Comparison of ENCODE assay signal across 18 cellular contexts in genomic region chr16:15701975-15702970, GRCh38. TPM values are rescaled to one million over a fixed set of nuclear protein-coding genes. Genes with fewer than 3 reads are reported as not detected.
DNase-seq lines count a peak whose midpoint lies in the region; ATAC-seq and TF ChIP-seq lines count a peak whose summit lies in the region.
"Had no signal": no experiment of that assay in that cellular context is flagged by ENCODE, and none has a peak within 500 bp of the region (broad histone marks: within the 10 kb centered on the region; RNA-seq: fewer than 3 reads in every experiment).

No MANE protein-coding gene starts in this region.

- 80 to 86% methylated on average over 11 of the region's 11 CpGs for WGBS in sigmoid colon, 2 donors

- peaks cover 13% of the 10 kb centered on the region for H3K4me1 Mint-ChIP-seq in activated CD4-positive, alpha-beta T cell treated with anti-CD3 and anti-CD28 coated beads, Interleukin-2, amount 10 ng/mL, durations not matched to agents 24 days and 14 days
- peaks cover 20% of the 10 kb centered on the region for H3K4me1 Mint-ChIP-seq in activated CD8-positive, alpha-beta T cell treated with anti-CD3 and anti-CD28 coated beads, Interleukin-2, amount 10 ng/mL, durations not matched to agents 7 days and 5 days (ENCODE audit: low read depth)

- no peak overlapping the region for H2AFZ ChIP-seq in fibroblast of lung (ENCODE audit: low read length)

- H3K9me3 ChIP-seq in fibroblast of lung (ENCODE audit: control insufficient read depth, insufficient read depth, low read depth, low read length): no peaks in the 10 kb centered on the region
- H3K9me3 ChIP-seq in sigmoid colon: no peaks in the 10 kb centered on the region
- H3K9me3 ChIP-seq: HAP-1, upper lobe of right lung had no signal

- ATAC-seq in activated CD8-positive, alpha-beta T cell treated with anti-CD3 and anti-CD28 coated beads, Interleukin-2, amount 10 ng/mL, durations not matched to agents 7 days and 5 days: no peak
- ATAC-seq in HG02763 (IDR thresholded peaks at IDR 0.05; ENCODE audit: unreplicated experiment): no peak
- no peak for ATAC-seq in GM21423 (IDR thresholded peaks at IDR 0.05; ENCODE audit: unreplicated experiment)
- ATAC-seq: foreskin keratinocyte, upper lobe of right lung had no signal

- H3K4me3 Mint-ChIP-seq in activated CD4-positive, alpha-beta T cell treated with anti-CD3 and anti-CD28 coated beads, Interleukin-2, amount 10 ng/mL, durations not matched to agents 24 days and 14 days: no peak overlapping the region
- no peak overlapping the region for H3K4me3 Mint-ChIP-seq in activated CD8-positive, alpha-beta T cell treated with anti-CD3 and anti-CD28 coated beads, Interleukin-2, amount 10 ng/mL, durations not matched to agents 7 days and 5 days

- H3K4me1 ChIP-seq in fibroblast of lung (ENCODE audit: control insufficient read depth, extremely low read depth, insufficient read depth, low read length): no peaks in the 10 kb centered on the region
- H3K4me1 ChIP-seq in sigmoid colon: peaks cover 0 to 21% (median 14%) of the 10 kb centered on the region in 4 donors
- H3K4me1 ChIP-seq: foreskin keratinocyte, HAP-1, upper lobe of right lung had no signal

- no peak overlapping the region for H3K4me3 ChIP-seq in fibroblast of lung (replicated peaks in 1 of 4; ENCODE audit: control extremely low read depth in 1 of 4, insufficient read depth in 1 of 4, low read depth in 3 of 4, low read length in 4 of 4)
- H3K4me3 ChIP-seq in sigmoid colon: no peak overlapping the region
- H3K4me3 ChIP-seq: HAP-1, smooth muscle cell, upper lobe of right lung had no signal

- H3K9me3 Mint-ChIP-seq in activated CD4-positive, alpha-beta T cell treated with anti-CD3 and anti-CD28 coated beads, Interleukin-2, amount 10 ng/mL, durations not matched to agents 24 days and 14 days: no peaks in the 10 kb centered on the region
- H3K9me3 Mint-ChIP-seq in activated CD8-positive, alpha-beta T cell treated with anti-CD3 and anti-CD28 coated beads, Interleukin-2, amount 10 ng/mL, durations not matched to agents 7 days and 5 days (ENCODE audit: insufficient read depth): no peaks in the 10 kb centered on the region

- no peak overlapping the region for H3K4me2 ChIP-seq in fibroblast of lung (ENCODE audit: extremely low read depth, insufficient read depth, low read length)
- H3K4me2 ChIP-seq: smooth muscle cell had no signal

- TF ChIP-seq EP300 in sigmoid colon (IDR thresholded peaks at IDR 0.05): no peak

- intact Hi-C loops in activated CD4-positive, alpha-beta T cell treated with anti-CD3 and anti-CD28 coated beads, Interleukin-2, amount 10 ng/mL, durations not matched to agents 24 days and 14 days (cut with micrococcal nuclease): loop anchor here (5.0 kb wide), 2 partner anchors 50 to 65 kb away; partner anchors contain the start of gene NDE1
- intact Hi-C loops in sigmoid colon (cut with DNase I): no loop called here

- no peaks in the 10 kb centered on the region for H3K79me2 ChIP-seq in fibroblast of lung (ENCODE audit: control insufficient read depth, insufficient read depth, low read length)

- H3K27ac ChIP-seq in fibroblast of lung (ENCODE audit: insufficient read depth, low read length) (no peak overlapping the region), sigmoid colon (peak overlapping the region; percentile 68 to 80 (median 72))
- H3K27ac ChIP-seq: foreskin keratinocyte, upper lobe of right lung, VCaP had no signal

- peak overlapping the region; percentile 29 for H3K27ac Mint-ChIP-seq in activated CD4-positive, alpha-beta T cell treated with anti-CD3 and anti-CD28 coated beads, Interleukin-2, amount 10 ng/mL, durations not matched to agents 24 days and 14 days
- peak overlapping the region; percentile 69 for H3K27ac Mint-ChIP-seq in activated CD8-positive, alpha-beta T cell treated with anti-CD3 and anti-CD28 coated beads, Interleukin-2, amount 10 ng/mL, durations not matched to agents 7 days and 5 days

- H3K27me3 ChIP-seq in fibroblast of lung (ENCODE audit: control insufficient read depth, insufficient read depth, low read length) (no peaks in the 10 kb centered on the region), sigmoid colon (no peaks in the 10 kb centered on the region)
- H3K27me3 ChIP-seq: foreskin keratinocyte, upper lobe of right lung had no signal

- no peak for TF ChIP-seq POLR2A in sigmoid colon (IDR thresholded peaks at IDR 0.05)

- H3K9ac ChIP-seq in fibroblast of lung (ENCODE audit: insufficient read depth, low read length): no peak overlapping the region

- no peaks in the 10 kb centered on the region for H3K27me3 Mint-ChIP-seq in activated CD4-positive, alpha-beta T cell treated with anti-CD3 and anti-CD28 coated beads, Interleukin-2, amount 10 ng/mL, durations not matched to agents 24 days and 14 days
- no peaks in the 10 kb centered on the region for H3K27me3 Mint-ChIP-seq in activated CD8-positive, alpha-beta T cell treated with anti-CD3 and anti-CD28 coated beads, Interleukin-2, amount 10 ng/mL, durations not matched to agents 7 days and 5 days (ENCODE audit: low read depth)

- POLR2A ChIA-PET in activated CD8-positive, alpha-beta T cell treated with anti-CD3 and anti-CD28 coated beads, Interleukin-2, amount 10 ng/mL, durations not matched to agents 7 days and 5 days (lab: Charles Lee): no interaction called here

- H3K36me3 Mint-ChIP-seq in activated CD4-positive, alpha-beta T cell treated with anti-CD3 and anti-CD28 coated beads, Interleukin-2, amount 10 ng/mL, durations not matched to agents 24 days and 14 days (ENCODE audit: low read depth): peaks cover 54% of the 10 kb centered on the region
- peaks cover 55% of the 10 kb centered on the region for H3K36me3 Mint-ChIP-seq in activated CD8-positive, alpha-beta T cell treated with anti-CD3 and anti-CD28 coated beads, Interleukin-2, amount 10 ng/mL, durations not matched to agents 7 days and 5 days (ENCODE audit: low read depth)

- H4K20me1 ChIP-seq in fibroblast of lung (ENCODE audit: control insufficient read depth, extremely low read depth, insufficient read depth, low read length): no peaks in the 10 kb centered on the region

- H3K36me3 ChIP-seq in fibroblast of lung (ENCODE audit: control insufficient read depth, insufficient read depth, low read length) (peaks cover 6% of the 10 kb centered on the region), sigmoid colon (peaks cover 5 to 77% (median 43%) of the 10 kb centered on the region in 4 donors)

- CTCF ChIA-PET in activated CD8-positive, alpha-beta T cell treated with anti-CD3 and anti-CD28 coated beads, Interleukin-2, amount 10 ng/mL, durations not matched to agents 7 days and 5 days (lab: Charles Lee): interaction anchor here (1.2 kb wide), 1 partner anchor 61 kb away, joined by 4 read pairs; no protein-coding TSS in a partner anchor

- no peak for DNase-seq in activated CD4-positive, alpha-beta T cell treated with anti-CD3 and anti-CD28 coated beads, Interleukin-2, amount 10 ng/mL, durations not matched to agents 24 days and 14 days
- DNase-seq in activated CD4-positive, alpha-beta T cell treated with anti-CD3 and anti-CD28 coated beads for 48 hours: no peak
- no peak for DNase-seq in activated CD8-positive, alpha-beta T cell treated with anti-CD3 and anti-CD28 coated beads, Interleukin-2, amount 10 ng/mL, durations not matched to agents 7 days and 5 days
- peak; percentile 10 to 60 for DNase-seq in fibroblast of lung (ENCODE audit: low read depth in 2 of 2)
- no peak for DNase-seq in sigmoid colon
- DNase-seq in germinal center (ENCODE audit: low spot score): no peak
- DNase-seq: activated T-cell treated with anti-CD3 and anti-CD28 coated beads, Interleukin-2, amount 50 U/mL, for 1 hour; DMS153; NCI-H1436 treated with DMSO at 0.1 percent for 48 hours; NCI-H774; Right ventricle myocardium superior; upper lobe of right lung had no signal

- TF ChIP-seq CTCF in fibroblast of lung (conservative IDR thresholded peaks at IDR 0.05 in 1 of 2, IDR thresholded peaks at IDR 0.05 in 1 of 2; ENCODE audit: low read depth in 1 of 2, low read length in 2 of 2) (no peak), sigmoid colon (IDR thresholded peaks at IDR 0.05) (no peak)

RNA-seq across cellular contexts. Expression of gene NDE1, which starts 52.2 kb away (rescaled TPM):
- 85.4 and 85.8 TPM in 2 replicates for total RNA-seq in activated CD4-positive, alpha-beta T cell treated with anti-CD3 and anti-CD28 coated beads, Interleukin-2, amount 10 ng/mL, durations not matched to agents 24 days and 14 days
- 100 to 1,000 TPM; 140 to 141 TPM for total RNA-seq in activated CD8-positive, alpha-beta T cell treated with anti-CD3 and anti-CD28 coated beads, Interleukin-2, amount 10 ng/mL, durations not matched to agents 7 days and 5 days
- total RNA-seq in fibroblast of lung (18.0 and 23.8 TPM in 2 replicates), sigmoid colon (10 to 100 TPM; 27.1 to 86.1 (median 35.3) TPM)
- polyA plus RNA-seq in fibroblast of lung (24.0 and 33.4 TPM in 2 replicates), sigmoid colon (10 to 100 TPM; 11.3 to 29.3 (median 13.8) TPM)
- 22.6 and 25.3 TPM in 2 replicates for polyA plus RNA-seq in fibroblast of lung (2012)
- 21.4 and 37.4 TPM in 2 replicates for polyA minus RNA-seq in fibroblast of lung (ENCODE audit: low replicate concordance)

RNA-seq across cellular contexts. Expression of gene MARF1, which starts 59.3 kb away (rescaled TPM):
- total RNA-seq in activated CD4-positive, alpha-beta T cell treated with anti-CD3 and anti-CD28 coated beads, Interleukin-2, amount 10 ng/mL, durations not matched to agents 24 days and 14 days: 55.6 and 56.2 TPM in 2 replicates
- total RNA-seq in activated CD8-positive, alpha-beta T cell treated with anti-CD3 and anti-CD28 coated beads, Interleukin-2, amount 10 ng/mL, durations not matched to agents 7 days and 5 days: 10 to 100 TPM; 62.7 to 64.5 TPM
- total RNA-seq in fibroblast of lung (13.6 and 18.8 TPM in 2 replicates), sigmoid colon (10 to 100 TPM; 43.8 to 76.7 (median 54.8) TPM)
- polyA plus RNA-seq in fibroblast of lung (14.0 and 14.6 TPM in 2 replicates), sigmoid colon (10 to 100 TPM; 13.8 to 25.1 (median 13.9) TPM)
- polyA plus RNA-seq in fibroblast of lung (2012): 11.5 and 15.5 TPM in 2 replicates
- 42.1 and 105 TPM in 2 replicates for polyA minus RNA-seq in fibroblast of lung (ENCODE audit: low replicate concordance)

Comparison
In these comparisons a context has a peak if more than half of its experiments do, and no peak if none do; other contexts are left out.
1. DNase-seq: peak in fibroblast of lung (2 of 2); none in activated CD4-positive, alpha-beta T cell treated with anti-CD3 and anti-CD28 coated beads, Interleukin-2, amount 10 ng/mL, durations not matched to agents 24 days and 14 days (single experiment), activated CD4-positive, alpha-beta T cell treated with anti-CD3 and anti-CD28 coated beads for 48 hours (single experiment), activated CD8-positive, alpha-beta T cell treated with anti-CD3 and anti-CD28 coated beads, Interleukin-2, amount 10 ng/mL, durations not matched to agents 7 days and 5 days (single experiment), sigmoid colon (single experiment) and germinal center (single experiment).